Comparison of ENCODE assay signal across 19 cellular contexts in the genomic region with DNA sequence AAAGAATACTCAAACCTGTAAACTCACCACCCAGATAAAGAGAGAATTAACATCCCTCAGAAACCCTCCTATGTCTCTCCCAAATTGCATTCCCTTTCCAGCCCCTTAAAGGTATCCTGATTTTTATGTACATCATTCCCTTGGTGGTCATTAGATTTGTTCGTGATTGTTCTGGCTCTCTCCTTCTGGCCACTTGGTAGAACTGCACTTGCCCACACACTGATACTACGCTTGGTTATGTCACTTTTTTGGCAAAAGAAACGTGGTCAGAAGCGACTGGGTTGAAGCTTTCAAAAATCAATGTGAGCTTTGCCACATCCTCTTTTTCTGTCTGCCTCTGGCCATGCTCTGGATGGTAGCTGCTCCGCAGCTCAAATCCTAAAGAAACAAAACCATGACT.
DNase-seq lines count a peak whose midpoint lies in the region; ATAC-seq and TF ChIP-seq lines count a peak whose summit lies in the region.
"Had no signal": no experiment of that assay in that cellular context is flagged by ENCODE, and none has a peak within 500 bp of the region (broad histone marks: within the 10 kb centered on the region; RNA-seq: fewer than 3 reads in every experiment).

No MANE protein-coding gene starts in this region.

- H3K9me3 ChIP-seq in osteoblast (ENCODE audit: low read depth, low read length): no peaks in the 10 kb centered on the region
- H3K9me3 ChIP-seq: left lung, tibial artery had no signal

- H2AFZ ChIP-seq in osteoblast (ENCODE audit: low read length): no peak overlapping the region

- no peak for ATAC-seq in GM18498 (IDR thresholded peaks at IDR 0.05; ENCODE audit: unreplicated experiment)
- ATAC-seq: left lung had no signal

- H3K4me3 Mint-ChIP-seq in type B pancreatic cell: no peak overlapping the region
- H3K4me3 Mint-ChIP-seq: naive B cell had no signal

- H3K27ac Mint-ChIP-seq in type B pancreatic cell: no peak overlapping the region
- H3K27ac Mint-ChIP-seq: naive B cell had no signal

- no peaks in the 10 kb centered on the region for H3K27me3 Mint-ChIP-seq in type B pancreatic cell

- H3K27ac ChIP-seq in osteoblast (ENCODE audit: low read depth, low read length): no peak overlapping the region
- H3K27ac ChIP-seq: left lung, tibial artery had no signal

- H3K9me3 Mint-ChIP-seq in type B pancreatic cell: no peaks in the 10 kb centered on the region

- in situ Hi-C loops in astrocyte of the cerebellum (cut with HindIII; ENCODE audit: low sequenced_read_pairs): no loop called here
- in situ Hi-C loops in G401 (cut with HindIII; ENCODE audit: low sequenced_read_pairs): no loop called here

- no peaks in the 10 kb centered on the region for H4K20me1 ChIP-seq in osteoblast (ENCODE audit: insufficient read depth, low read length)

- H3K79me2 ChIP-seq in osteoblast (ENCODE audit: insufficient read depth, low read length): no peaks in the 10 kb centered on the region

- peak; percentile 6 for DNase-seq in DMS 273 (lab: John Stamatoyannopoulos, UW; ENCODE audit: unreplicated experiment)
- DNase-seq in DMS 273 treated with DMSO at 0.1 percent for 48 hours (lab: John Stamatoyannopoulos, UW): no peak
- peak; percentile 3 for DNase-seq in NCI-H69 (lab: John Stamatoyannopoulos, UW)
- no peak for DNase-seq in astrocyte of the cerebellum (ENCODE audit: low read depth)
- DNase-seq in type B pancreatic cell (ENCODE audit: extremely low spot score, unreplicated experiment): no peak
- no peak for DNase-seq in G401 (ENCODE audit: low spot score)
- DNase-seq in osteoblast (ENCODE audit: insufficient read length, low spot score, missing footprints): no peak
- DNase-seq: 8988T; activated effector memory CD4-positive, alpha-beta T cell treated with Interleukin-2 at 50 U/mL for 16 hours; aorta; dermis blood vessel endothelial cell; left lung; naive B cell; NCI-H1694; NCI-H510A; Right ventricle myocardium superior; stimulated activated CD8-positive, alpha-beta memory T cell treated with anti-CD3 and anti-CD28 coated beads, Interleukin-4, amount 100 ng/mL, for 48 hours; tibial artery had no signal

- no peaks in the 10 kb centered on the region for H3K36me3 Mint-ChIP-seq in type B pancreatic cell
- H3K36me3 Mint-ChIP-seq: naive B cell had no signal

- no peaks in the 10 kb centered on the region for H3K36me3 ChIP-seq in osteoblast (ENCODE audit: insufficient read depth, low read length)
- H3K36me3 ChIP-seq: left lung, tibial artery had no signal

- no peak overlapping the region for H3K4me2 ChIP-seq in osteoblast (ENCODE audit: insufficient read depth, low read length)

- peak; percentile 8 for TF ChIP-seq CTCF in astrocyte of the cerebellum (IDR thresholded peaks at IDR 0.05; ENCODE audit: low read depth, low read length, missing control alignments)
- peak; percentile 59 for TF ChIP-seq CTCF in type B pancreatic cell (conservative IDR thresholded peaks at IDR 0.05)
- TF ChIP-seq CTCF in osteoblast (IDR thresholded peaks at IDR 0.05; ENCODE audit: extremely low read depth, low read depth, low read length): no peak

- no peaks in the 10 kb centered on the region for H3K4me1 ChIP-seq in osteoblast (ENCODE audit: insufficient read depth, low read length)
- H3K4me1 ChIP-seq: left lung, tibial artery had no signal

- H3K27me3 ChIP-seq in osteoblast (ENCODE audit: insufficient read depth, low read length): no peaks in the 10 kb centered on the region
- H3K27me3 ChIP-seq: left lung, tibial artery had no signal

- H3K4me3 ChIP-seq in astrocyte of the cerebellum (ENCODE audit: low read depth, low read length) (no peak overlapping the region), osteoblast (ENCODE audit: insufficient read depth, low read length) (no peak overlapping the region)
- H3K4me3 ChIP-seq: left lung, tibial artery had no signal

- H3K4me1 Mint-ChIP-seq in type B pancreatic cell (ENCODE audit: unreplicated experiment): no peaks in the 10 kb centered on the region
- H3K4me1 Mint-ChIP-seq: naive B cell had no signal

Comparison
In these comparisons a context has a peak if more than half of its experiments do, and no peak if none do; other contexts are left out.
1. DNase-seq: peak in DMS 273 (single experiment) and NCI-H69 (single experiment); none in DMS 273 treated with DMSO at 0.1 percent for 48 hours (single experiment), astrocyte of the cerebellum (single experiment), type B pancreatic cell (single experiment), G401 (single experiment) and osteoblast (single experiment).